In the genomic region with DNA sequence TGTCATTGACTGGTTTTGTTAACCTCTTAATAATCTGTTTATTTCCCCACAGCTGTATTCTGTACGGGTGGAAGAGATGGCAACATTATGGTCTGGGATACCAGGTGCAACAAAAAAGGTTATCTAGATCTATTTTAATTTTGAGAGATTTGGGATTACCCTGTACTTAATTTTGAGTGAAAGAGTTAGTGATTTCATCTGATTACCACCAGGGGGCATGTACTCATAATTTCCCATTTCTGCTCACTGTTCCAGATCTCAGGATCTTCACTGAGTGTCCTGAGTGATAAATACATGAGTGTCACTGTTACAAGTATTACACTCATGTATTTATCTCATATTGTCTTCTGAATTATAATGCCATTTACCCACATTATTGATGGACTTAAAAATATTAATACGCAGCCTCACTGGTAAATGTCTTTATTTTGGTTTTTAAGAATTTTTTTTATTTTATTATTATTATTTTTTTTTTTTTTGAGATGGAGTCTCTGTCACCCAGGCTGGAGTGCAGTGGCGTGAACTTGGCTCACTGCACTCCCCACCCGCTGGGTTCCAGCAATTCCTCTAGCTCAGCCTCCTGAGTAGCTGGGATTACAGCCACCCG, we compare ENCODE assay signal across 9 cellular contexts. TPM values are rescaled to one million over a fixed set of nuclear protein-coding genes. Genes with fewer than 3 reads are reported as not detected.
DNase-seq lines count a peak whose midpoint lies in the region; ATAC-seq and TF ChIP-seq lines count a peak whose summit lies in the region.
"Had no signal": no experiment of that assay in that cellular context is flagged by ENCODE, and none has a peak within 500 bp of the region (broad histone marks: within the 10 kb centered on the region; RNA-seq: fewer than 3 reads in every experiment).

No MANE protein-coding gene starts in this region.

- DNase-seq in natural killer cell (no peak), NCI-H2196 (lab: John Stamatoyannopoulos, UW; ENCODE audit: unreplicated experiment) (peak; percentile 38), ascending aorta (ENCODE audit: low spot score in 2 of 2) (no peak), immature natural killer cell (peak; percentile 27 to 42 (median 34)), testis (no peak)
- no peak for DNase-seq in natural killer cell treated with Interleukin-12 subunit alpha and Interleukin-12 subunit beta and Interleukin-15 and Interleukin-18, amount 100 ng/mL, for 72 hours (ENCODE audit: low spot score)
- DNase-seq in stimulated activated effector memory CD8-positive, alpha-beta T cell treated with anti-CD3 and anti-CD28 coated beads, Interleukin-12 subunit alpha, Interleukin-12 subunit beta, amount 100 ng/mL, for 72 hours (ENCODE audit: low spot score in 2 of 2): no peak
- DNase-seq: activated T-cell treated with anti-CD3 and anti-CD28 coated beads, Interleukin-2, amount 50 U/mL, for 4 hours had no signal

- H3K4me3 Mint-ChIP-seq in natural killer cell (no peak overlapping the region), immature natural killer cell (no peak overlapping the region)
- no peak overlapping the region for H3K4me3 Mint-ChIP-seq in natural killer cell treated with Interleukin-12 subunit alpha and Interleukin-12 subunit beta and Interleukin-15 and Interleukin-18, amount 100 ng/mL, for 72 hours
- no peak overlapping the region for H3K4me3 Mint-ChIP-seq in stimulated activated effector memory CD8-positive, alpha-beta T cell treated with anti-CD3 and anti-CD28 coated beads, Interleukin-12 subunit alpha, Interleukin-12 subunit beta, amount 100 ng/mL, for 72 hours
- H3K4me3 Mint-ChIP-seq: activated T-cell treated with anti-CD3 and anti-CD28 coated beads, Interleukin-2, amount 50 U/mL, for 4 hours had no signal

- ATAC-seq in natural killer cell (peak in 2 of 3 donors; percentile 60 to 67), HG03521 (IDR thresholded peaks at IDR 0.05; ENCODE audit: unreplicated experiment) (no peak)
- no peak for ATAC-seq in natural killer cell treated with Interleukin-12 subunit alpha and Interleukin-12 subunit beta and Interleukin-15 and Interleukin-18, amount 100 ng/mL, for 72 hours
- no peak for ATAC-seq in stimulated activated effector memory CD8-positive, alpha-beta T cell treated with anti-CD3 and anti-CD28 coated beads, Interleukin-12 subunit alpha, Interleukin-12 subunit beta, amount 100 ng/mL, for 72 hours

- no peak for TF ChIP-seq POLR2A in testis (IDR thresholded peaks at IDR 0.05)

- 91 to 95% methylated on average over 5 of the region's 5 CpGs for WGBS in testis, 2 donors

- H3K27me3 Mint-ChIP-seq in natural killer cell (ENCODE audit: low read depth in 2 of 2) (no peaks in the 10 kb centered on the region), immature natural killer cell (ENCODE audit: low read depth in 3 of 3) (no peaks in the 10 kb centered on the region)
- H3K27me3 Mint-ChIP-seq in natural killer cell treated with Interleukin-12 subunit alpha and Interleukin-12 subunit beta and Interleukin-15 and Interleukin-18, amount 100 ng/mL, for 72 hours: no peaks in the 10 kb centered on the region

- H3K9me3 Mint-ChIP-seq in natural killer cell (no peaks in the 10 kb centered on the region), immature natural killer cell (no peaks in the 10 kb centered on the region)
- H3K9me3 Mint-ChIP-seq in natural killer cell treated with Interleukin-12 subunit alpha and Interleukin-12 subunit beta and Interleukin-15 and Interleukin-18, amount 100 ng/mL, for 72 hours: no peaks in the 10 kb centered on the region
- H3K9me3 Mint-ChIP-seq in stimulated activated effector memory CD8-positive, alpha-beta T cell treated with anti-CD3 and anti-CD28 coated beads, Interleukin-12 subunit alpha, Interleukin-12 subunit beta, amount 100 ng/mL, for 72 hours: no peaks in the 10 kb centered on the region

- H3K4me3 ChIP-seq in ascending aorta (no peak overlapping the region), testis (no peak overlapping the region)

- intact Hi-C loops in natural killer cell (cut with micrococcal nuclease): loop anchor here (1.0 to 2.0 kb wide), 4 partner anchors 228 to 394 kb away; no protein-coding TSS in a partner anchor
- intact Hi-C loops in ascending aorta (cut with DNase I): loop anchor here (2.0 kb wide), 1 partner anchor 390 kb away; no protein-coding TSS in a partner anchor
- intact Hi-C loops in testis (cut with DNase I; ENCODE audit: low total_unique reads): loop anchor here (5.0 kb wide), 1 partner anchor 309 kb away; no protein-coding TSS in a partner anchor

- no peaks in the 10 kb centered on the region for H3K4me1 Mint-ChIP-seq in natural killer cell
- peaks cover 0 to 5% of the 10 kb centered on the region in 2 donors for H3K4me1 Mint-ChIP-seq in natural killer cell treated with Interleukin-12 subunit alpha and Interleukin-12 subunit beta and Interleukin-15 and Interleukin-18, amount 100 ng/mL, for 72 hours (ENCODE audit: low read depth in 2 of 2)
- H3K4me1 Mint-ChIP-seq in immature natural killer cell: no peaks in the 10 kb centered on the region
- no peaks in the 10 kb centered on the region for H3K4me1 Mint-ChIP-seq in stimulated activated effector memory CD8-positive, alpha-beta T cell treated with anti-CD3 and anti-CD28 coated beads, Interleukin-12 subunit alpha, Interleukin-12 subunit beta, amount 100 ng/mL, for 72 hours

- H3K36me3 Mint-ChIP-seq in natural killer cell (peaks cover 3% of the 10 kb centered on the region), immature natural killer cell (peaks cover 0 to 5% (median 0%) of the 10 kb centered on the region in 3 donors)
- peaks cover 12% of the 10 kb centered on the region for H3K36me3 Mint-ChIP-seq in natural killer cell treated with Interleukin-12 subunit alpha and Interleukin-12 subunit beta and Interleukin-15 and Interleukin-18, amount 100 ng/mL, for 72 hours
- peaks cover 76% of the 10 kb centered on the region for H3K36me3 Mint-ChIP-seq in stimulated activated effector memory CD8-positive, alpha-beta T cell treated with anti-CD3 and anti-CD28 coated beads, Interleukin-12 subunit alpha, Interleukin-12 subunit beta, amount 100 ng/mL, for 72 hours

- H3K27me3 ChIP-seq in ascending aorta: no peaks in the 10 kb centered on the region
- H3K27me3 ChIP-seq in testis: no peaks in the 10 kb centered on the region

- TF ChIP-seq CTCF in natural killer cell (IDR thresholded peaks at IDR 0.05) (peak; percentile 90), ascending aorta (IDR thresholded peaks at IDR 0.05) (peak; percentile 45 to 64 (median 59)), testis (IDR thresholded peaks at IDR 0.05) (peak; percentile 48 to 72 (median 56))

- no peak overlapping the region for H3K27ac Mint-ChIP-seq in natural killer cell
- H3K27ac Mint-ChIP-seq in natural killer cell treated with Interleukin-12 subunit alpha and Interleukin-12 subunit beta and Interleukin-15 and Interleukin-18, amount 100 ng/mL, for 72 hours: no peak overlapping the region
- no peak overlapping the region for H3K27ac Mint-ChIP-seq in immature natural killer cell
- no peak overlapping the region for H3K27ac Mint-ChIP-seq in stimulated activated effector memory CD8-positive, alpha-beta T cell treated with anti-CD3 and anti-CD28 coated beads, Interleukin-12 subunit alpha, Interleukin-12 subunit beta, amount 100 ng/mL, for 72 hours

- H3K36me3 ChIP-seq in ascending aorta: no peaks in the 10 kb centered on the region
- H3K36me3 ChIP-seq in testis (ENCODE audit: low read depth, missing control alignments): no peaks in the 10 kb centered on the region

- H3K9me3 ChIP-seq in ascending aorta: no peaks in the 10 kb centered on the region
- H3K9me3 ChIP-seq in testis: no peaks in the 10 kb centered on the region

- H3K27ac ChIP-seq in ascending aorta (no peak overlapping the region), testis (no peak overlapping the region)

- H3K4me1 ChIP-seq in ascending aorta (no peaks in the 10 kb centered on the region), testis (no peaks in the 10 kb centered on the region)

RNA-seq across cellular contexts. Expression of gene DTL, which starts 27.4 kb away (rescaled TPM):
- total RNA-seq in natural killer cell (1 to 10 TPM; 1.1 to 4.0 (median 3.3) TPM), ascending aorta (not detected), testis (10 to 100 TPM; 25.3 to 25.4 TPM)
- total RNA-seq in natural killer cell treated with Interleukin-12 subunit alpha and Interleukin-12 subunit beta and Interleukin-15 and Interleukin-18, amount 100 ng/mL, for 72 hours: 10 to 100 TPM; 43.2 to 90.3 TPM
- polyA plus RNA-seq in immature natural killer cell (1 to 10 TPM; 1.4 to 3.5 (median 3.1) TPM), testis (ENCODE audit: insufficient read depth, low read depth, low replicate concordance) (45.1 TPM)

RNA-seq across cellular contexts. Expression of gene INTS7, which starts 27.6 kb away (rescaled TPM):
- total RNA-seq in natural killer cell: 10 to 100 TPM in 2 of 3 donors, 1 to 10 TPM in 1; 10.0 to 20.3 (median 11.0) TPM
- total RNA-seq in natural killer cell treated with Interleukin-12 subunit alpha and Interleukin-12 subunit beta and Interleukin-15 and Interleukin-18, amount 100 ng/mL, for 72 hours: 10 to 100 TPM; 32.9 to 41.8 TPM
- total RNA-seq in ascending aorta: 10.5 TPM
- 10 to 100 TPM; 16.6 to 17.3 (median 17.0) TPM for polyA plus RNA-seq in immature natural killer cell
- 10 to 100 TPM; 29.9 to 35.6 TPM for total RNA-seq in testis
- polyA plus RNA-seq in testis (ENCODE audit: insufficient read depth, low read depth, low replicate concordance): 51.1 TPM

Comparison
In these comparisons a context has a peak if more than half of its experiments do, and no peak if none do; other contexts are left out.
1. ATAC-seq: peak in natural killer cell (2 of 3); none in natural killer cell treated with Interleukin-12 subunit alpha and Interleukin-12 subunit beta and Interleukin-15 and Interleukin-18, amount 100 ng/mL, for 72 hours (0 of 2), HG03521 (single experiment) and stimulated activated effector memory CD8-positive, alpha-beta T cell treated with anti-CD3 and anti-CD28 coated beads, Interleukin-12 subunit alpha, Interleukin-12 subunit beta, amount 100 ng/mL, for 72 hours (single experiment).
2. RNA of gene DTL, which starts 27.4 kb away (total RNA-seq): 43.2 to 90.3 TPM in natural killer cell treated with Interleukin-12 subunit alpha and Interleukin-12 subunit beta and Interleukin-15 and Interleukin-18, amount 100 ng/mL, for 72 hours and 25.3 to 25.4 TPM in testis; 1.1 to 4.0 TPM in natural killer cell and not detected in ascending aorta (single experiment); every median in the first group is over 4 times any median in the second.
3. DNase-seq: peak in NCI-H2196 (single experiment) and immature natural killer cell (3 of 3); none in natural killer cell (single experiment), natural killer cell treated with Interleukin-12 subunit alpha and Interleukin-12 subunit beta and Interleukin-15 and Interleukin-18, amount 100 ng/mL, for 72 hours (single experiment), ascending aorta (0 of 2), testis (single experiment) and stimulated activated effector memory CD8-positive, alpha-beta T cell treated with anti-CD3 and anti-CD28 coated beads, Interleukin-12 subunit alpha, Interleukin-12 subunit beta, amount 100 ng/mL, for 72 hours (0 of 2).
4. Peak in every context shown above with its lines, with median percentiles within 50 percentile points of each other: CTCF ChIP-seq.